In the genomic region with DNA sequence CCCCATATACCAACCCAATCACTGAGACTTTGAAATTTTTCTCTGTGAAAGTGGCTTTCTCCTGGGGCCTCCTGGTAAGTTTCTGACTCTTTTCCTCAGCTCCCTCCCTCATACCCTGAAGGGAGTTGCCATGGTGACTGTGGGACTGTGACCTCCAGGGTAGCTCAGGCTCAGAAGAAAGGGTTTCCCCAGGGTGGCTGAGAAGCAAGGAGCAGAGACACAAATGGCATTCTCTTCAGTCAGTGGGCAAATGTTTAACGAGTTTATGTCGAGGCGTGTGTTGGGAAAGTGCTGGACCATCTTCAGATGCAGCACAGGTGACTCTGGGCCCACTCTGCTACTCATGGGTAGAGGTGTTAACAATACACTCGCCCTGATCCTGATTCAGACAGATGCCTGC, we compare ENCODE assay signal across 31 cellular contexts. TPM values are rescaled to one million over a fixed set of nuclear protein-coding genes. Genes with fewer than 3 reads are reported as not detected.
DNase-seq lines count a peak whose midpoint lies in the region; ATAC-seq, FAIRE-seq and TF ChIP-seq lines count a peak whose summit lies in the region.
"Had no signal": no experiment of that assay in that cellular context is flagged by ENCODE, and none has a peak within 500 bp of the region (broad histone marks: within the 10 kb centered on the region; RNA-seq: fewer than 3 reads in every experiment).

No MANE protein-coding gene starts in this region.

- H3K4me3 Mint-ChIP-seq in endodermal cell (no peak overlapping the region), neural progenitor cell (peak overlapping the region; percentile 50)
- H3K4me3 Mint-ChIP-seq: CD4-positive, CD25-positive, alpha-beta regulatory T cell; IgD-negative memory B cell; stimulated activated naive CD8-positive, alpha-beta T cell treated with anti-CD3 and anti-CD28 coated beads, Interleukin-15, Interleukin-2, amounts not matched to agents 100 ng/mL and 50 ng/mL, for 24 hours had no signal

- H3K4me1 ChIP-seq in endodermal cell (ENCODE audit: control insufficient read depth, insufficient read depth, low read length) (no peaks in the 10 kb centered on the region), neural progenitor cell (peaks cover 13% of the 10 kb centered on the region)
- H3K4me1 ChIP-seq: Peyer's patch, psoas muscle, thyroid gland had no signal

- H3K36me3 Mint-ChIP-seq in endodermal cell (ENCODE audit: low read depth) (no peaks in the 10 kb centered on the region), neural progenitor cell (peaks cover 3% of the 10 kb centered on the region)
- H3K36me3 Mint-ChIP-seq: CD4-positive, CD25-positive, alpha-beta regulatory T cell; IgD-negative memory B cell had no signal

- peak overlapping the region; percentile 43 for H2AFZ ChIP-seq in neural progenitor cell (replicated peaks)
- H2AFZ ChIP-seq: GM23248 had no signal

- H3K9me3 ChIP-seq in endodermal cell (ENCODE audit: control insufficient read depth, low read length) (peaks cover 8% of the 10 kb centered on the region), neural progenitor cell (ENCODE audit: low read depth) (no peaks in the 10 kb centered on the region)
- H3K9me3 ChIP-seq: neutrophil, Peyer's patch, thyroid gland had no signal

- H3K9ac ChIP-seq in endodermal cell (ENCODE audit: extremely low read depth, low read length, poor library complexity, severe bottlenecking) (no peak overlapping the region), neural progenitor cell (no peak overlapping the region)
- H3K9ac ChIP-seq: GM23248 had no signal

- no peaks in the 10 kb centered on the region for H4K20me1 ChIP-seq in neural progenitor cell (ENCODE audit: low read depth)

- H3K27ac ChIP-seq in endodermal cell (ENCODE audit: low read depth, low read length): peak overlapping the region; percentile 87
- H3K27ac ChIP-seq in neural progenitor cell: no peak overlapping the region
- H3K27ac ChIP-seq: 22Rv1, GM23248, neutrophil, Peyer's patch, psoas muscle, thyroid gland had no signal

- DNase-seq in DMS 273 (lab: John Stamatoyannopoulos, UW; ENCODE audit: unreplicated experiment) (peak; percentile 28), DMS 273 treated with DMSO at 0.1 percent for 48 hours (lab: John Stamatoyannopoulos, UW) (no peak), HTR-8/SVneo (ENCODE audit: insufficient read length, low spot score) (no peak), endodermal cell (peak; percentile 56), neural progenitor cell (ENCODE audit: low spot score) (peak; percentile 70), OCI-M1 (lab: John Stamatoyannopoulos, UW) (no peak), NCI-H226 (no peak)
- DNase-seq: activated CD4-positive, alpha-beta T cell treated with anti-CD3 and anti-CD28 coated beads for 48 hours; activated CD8-positive, alpha-beta memory T cell treated with anti-CD3 and anti-CD28 coated beads for 24 hours; activated gamma-delta T cell treated with Interleukin-2 at 50 U/mL for 16 hours; activated T-cell treated with anti-CD3 and anti-CD28 coated beads, Interleukin-2, amount 50 U/mL, for 1 hour; CD4-positive, CD25-positive, alpha-beta regulatory T cell; cerebellar nuclear complex; GM23248; left cardiac atrium; mammary epithelial cell; NCI-H1092 treated with DMSO at 0.1 percent for 48 hours; NCI-H2029; NCI-H446 treated with DMSO at 0.1 percent for 48 hours; Peyer's patch; psoas muscle; SHP77 treated with DMSO at 0.1 percent for 48 hours; thyroid gland had no signal

- peaks cover 22% of the 10 kb centered on the region for H3K9me3 Mint-ChIP-seq in endodermal cell
- H3K9me3 Mint-ChIP-seq in neural progenitor cell: peaks cover 12% of the 10 kb centered on the region

- H3K4me2 ChIP-seq in neural progenitor cell: peak overlapping the region; percentile 69

- ATAC-seq in HG03342 (IDR thresholded peaks at IDR 0.05; ENCODE audit: unreplicated experiment): no peak
- ATAC-seq: left cardiac atrium, psoas muscle had no signal

- H3K4me1 Mint-ChIP-seq in endodermal cell: peaks cover 5% of the 10 kb centered on the region
- peaks cover 42% of the 10 kb centered on the region for H3K4me1 Mint-ChIP-seq in neural progenitor cell
- H3K4me1 Mint-ChIP-seq: CD4-positive, CD25-positive, alpha-beta regulatory T cell; IgD-negative memory B cell had no signal

- H3K27me3 ChIP-seq in endodermal cell (ENCODE audit: control insufficient read depth, insufficient read depth, low read length, poor library complexity, severe bottlenecking) (no peaks in the 10 kb centered on the region), neural progenitor cell (no peaks in the 10 kb centered on the region)
- H3K27me3 ChIP-seq: Peyer's patch, thyroid gland had no signal

- H3K79me2 ChIP-seq in neural progenitor cell (ENCODE audit: low read depth): no peaks in the 10 kb centered on the region

- no peaks in the 10 kb centered on the region for H3K36me3 ChIP-seq in endodermal cell (ENCODE audit: control insufficient read depth, insufficient read depth, low read length)
- H3K36me3 ChIP-seq in neural progenitor cell: no peaks in the 10 kb centered on the region
- H3K36me3 ChIP-seq: neutrophil, Peyer's patch, thyroid gland had no signal

- peaks cover 15% of the 10 kb centered on the region for H3F3A ChIP-seq in neural progenitor cell (ENCODE audit: low read depth)

- FAIRE-seq in HTR-8/SVneo (lab: Jason Lieb, UNC): peak; percentile 73
- FAIRE-seq: endothelial cell of umbilical vein had no signal

- TF ChIP-seq CTCF in endodermal cell (conservative IDR thresholded peaks at IDR 0.05) (no peak), neural progenitor cell (IDR thresholded peaks at IDR 0.05) (no peak)

- H3K27me3 Mint-ChIP-seq in endodermal cell (ENCODE audit: insufficient read depth) (peaks cover 25% of the 10 kb centered on the region), neural progenitor cell (ENCODE audit: insufficient read depth, low read depth) (peaks cover 6% of the 10 kb centered on the region)

- H3K27ac Mint-ChIP-seq in endodermal cell: no peak overlapping the region
- peak overlapping the region; percentile 97 for H3K27ac Mint-ChIP-seq in neural progenitor cell
- H3K27ac Mint-ChIP-seq: CD4-positive, CD25-positive, alpha-beta regulatory T cell; IgD-negative memory B cell; stimulated activated naive CD8-positive, alpha-beta T cell treated with anti-CD3 and anti-CD28 coated beads, Interleukin-15, Interleukin-2, amounts not matched to agents 100 ng/mL and 50 ng/mL, for 24 hours had no signal

- 25 to 41% methylated on average over 3 to 4 of the region's 4 CpGs for WGBS in endodermal cell (ENCODE audit: insufficient coverage in 1 of 2, insufficient read length in 1 of 2), 2 experiments

- peak overlapping the region; percentile 23 for H3K4me3 ChIP-seq in endodermal cell (ENCODE audit: low read length)
- peak overlapping the region; percentile 8 for H3K4me3 ChIP-seq in neural progenitor cell
- H3K4me3 ChIP-seq: GM23248, Peyer's patch, psoas muscle, thyroid gland had no signal

RNA-seq across cellular contexts. Expression of a gene that starts 46.8 kb away (rescaled TPM):
- 10 to 100 TPM; 43.9 to 49.2 TPM for total RNA-seq in endodermal cell
- polyA plus RNA-seq in endodermal cell (2013, experiment 1 of 2): 40.1 TPM
- polyA plus RNA-seq in endodermal cell (2013, experiment 2 of 2): 41.1 TPM
- 16.4 and 33.3 TPM in 2 replicates for total RNA-seq in neural progenitor cell (ENCODE audit: low replicate concordance)

RNA-seq across cellular contexts. Expression of a gene that starts 57.9 kb away (rescaled TPM):
- total RNA-seq in endodermal cell: under 1 TPM in 1 of 2 donors, not detected in 1; 0.33 TPM
- not detected for polyA plus RNA-seq in endodermal cell (2013, experiment 1 of 2)
- polyA plus RNA-seq in endodermal cell (2013, experiment 2 of 2): not detected
- total RNA-seq in neural progenitor cell (ENCODE audit: low replicate concordance): not detected in 2 replicates
- total RNA-seq: CD4-positive, CD25-positive, alpha-beta regulatory T cell; dermis microvascular lymphatic vessel endothelial cell; endothelial cell of umbilical vein; GM23248; left cardiac atrium; M059J; mammary epithelial cell; Peyer's patch; psoas muscle; thyroid gland had no signal
- polyA plus RNA-seq: CD4-positive, CD25-positive, alpha-beta regulatory T cell; endothelial cell of umbilical vein; GM23248; IgD-negative memory B cell; mammary epithelial cell; psoas muscle had no signal

Comparison
In these comparisons a context has a peak if more than half of its experiments do, and no peak if none do; other contexts are left out.
1. DNase-seq: peak in DMS 273 (single experiment), endodermal cell (single experiment) and neural progenitor cell (single experiment); none in DMS 273 treated with DMSO at 0.1 percent for 48 hours (single experiment), HTR-8/SVneo (single experiment), OCI-M1 (single experiment) and NCI-H226 (single experiment).